Comparison of ENCODE assay signal across 9 cellular contexts in the genomic region with DNA sequence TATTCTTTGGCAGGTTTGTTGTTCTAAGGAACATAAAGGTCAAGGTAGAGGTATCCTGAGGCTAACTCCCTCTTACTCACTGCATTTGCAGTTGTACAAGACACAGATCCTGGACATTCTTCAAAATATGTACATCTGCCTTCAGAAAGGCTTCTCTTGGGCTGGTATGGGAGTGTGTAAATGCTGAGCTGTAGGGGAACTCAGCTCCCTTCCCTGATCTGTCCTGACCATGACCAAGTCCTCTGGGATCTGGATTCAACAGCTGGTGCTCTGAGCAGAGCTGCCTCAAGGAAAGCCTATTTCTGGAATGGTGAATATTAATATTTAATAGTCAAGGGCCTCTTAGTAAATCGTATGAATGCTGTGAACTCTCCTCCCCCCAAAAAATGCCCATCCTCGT.
DNase-seq lines count a peak whose midpoint lies in the region; ATAC-seq lines count a peak whose summit lies in the region.
"Had no signal": no experiment of that assay in that cellular context is flagged by ENCODE, and none has a peak within 500 bp of the region (broad histone marks: within the 10 kb centered on the region; RNA-seq: fewer than 3 reads in every experiment).

No MANE protein-coding gene starts in this region.

- peak overlapping the region; percentile 81 for H3K56ac ChIP-seq in mesendoderm (ENCODE audit: low read length)

- peak overlapping the region; percentile 63 for H3K4ac ChIP-seq in mesendoderm (ENCODE audit: low read depth, low read length)

- no peak overlapping the region for H3K4me3 ChIP-seq in CD4-positive, alpha-beta memory T cell (ENCODE audit: low read length in 2 of 2)
- no peak overlapping the region for H3K4me3 ChIP-seq in mesendoderm (ENCODE audit: low read length)

- no peaks in the 10 kb centered on the region for H3K27me3 ChIP-seq in CD4-positive, alpha-beta memory T cell (ENCODE audit: insufficient read depth, low read length)
- H3K27me3 ChIP-seq in mesendoderm (ENCODE audit: insufficient read depth, low read length, poor library complexity), result no peaks in the 10 kb centered on the region

- intact Hi-C loops in CD4-positive, alpha-beta memory T cell (cut with micrococcal nuclease), result loop anchor here (5.0 kb wide), 1 partner anchor 114 kb away; a partner anchor contains a TSS

- no peak overlapping the region for H3K27ac ChIP-seq in CD4-positive, alpha-beta memory T cell (ENCODE audit: low read depth, low read length)
- H3K27ac ChIP-seq in mesendoderm (ENCODE audit: low read depth, low read length), result peak overlapping the region; percentile 57

- H3K27me3 Mint-ChIP-seq in CD4-positive, alpha-beta memory T cell, result no peaks in the 10 kb centered on the region
- no peaks in the 10 kb centered on the region for H3K27me3 Mint-ChIP-seq in T-helper 17 cell

- peak overlapping the region; percentile 82 for H2BK5ac ChIP-seq in mesendoderm (ENCODE audit: low read length)

- H2AK5ac ChIP-seq in mesendoderm (ENCODE audit: low read length), result peak overlapping the region; percentile 75

- peak overlapping the region in 6 of 7 donors; percentile 32 to 92 (median 82) for H3K27ac Mint-ChIP-seq in CD4-positive, alpha-beta memory T cell
- peak overlapping the region; percentile 88 for H3K27ac Mint-ChIP-seq in T-helper 17 cell

- peaks cover 25 to 45% (median 34%) of the 10 kb centered on the region in 4 donors for H3K4me1 Mint-ChIP-seq in CD4-positive, alpha-beta memory T cell
- H3K4me1 Mint-ChIP-seq in T-helper 17 cell, result peaks cover 32% of the 10 kb centered on the region

- H3K4me2 ChIP-seq in mesendoderm (ENCODE audit: low read length), result no peak overlapping the region

- H3K36me3 Mint-ChIP-seq in CD4-positive, alpha-beta memory T cell, result no peaks in the 10 kb centered on the region
- peaks cover 4% of the 10 kb centered on the region for H3K36me3 Mint-ChIP-seq in T-helper 17 cell (ENCODE audit: low read depth)

- no peak overlapping the region for H3K23ac ChIP-seq in mesendoderm (ENCODE audit: low read length)

- no CpG with 5 or more reads among the region's 2 CpGs for WGBS in mesendoderm (ENCODE audit: extremely low coverage, insufficient coverage, low lambda C conversion rate)

- H3K9ac ChIP-seq in mesendoderm (ENCODE audit: low read length), result no peak overlapping the region

- CTCF ChIA-PET in CD4-positive, alpha-beta memory T cell (lab: Charles Lee; ENCODE audit: partially characterized antibody), result interaction anchor here (0.9 to 2.1 kb wide), 5 partner anchors 15 to 313 kb away, joined by 3 to 6 read pairs (median 3); no protein-coding TSS in a partner anchor

- ATAC-seq in GM19455 (IDR thresholded peaks at IDR 0.05; ENCODE audit: unreplicated experiment) (peak; percentile 13), T-helper 17 cell (no peak)

- no peaks in the 10 kb centered on the region for H3K79me1 ChIP-seq in mesendoderm (ENCODE audit: low read length)

- H2BK120ac ChIP-seq in mesendoderm (ENCODE audit: low read depth, low read length), result peak overlapping the region; percentile 68

- peak overlapping the region; percentile 46 for H3K18ac ChIP-seq in mesendoderm (ENCODE audit: low read length)

- H3K9me3 ChIP-seq in CD4-positive, alpha-beta memory T cell (ENCODE audit: control insufficient read depth in 1 of 2, low read length in 2 of 2), result no peaks in the 10 kb centered on the region
- no peaks in the 10 kb centered on the region for H3K9me3 ChIP-seq in T-helper 17 cell (ENCODE audit: control insufficient read depth, low read length, poor library complexity, severe bottlenecking)

- H4K5ac ChIP-seq in mesendoderm (ENCODE audit: low read length), result no peak overlapping the region

- no peaks in the 10 kb centered on the region for H3K9me3 Mint-ChIP-seq in CD4-positive, alpha-beta memory T cell

- H4K8ac ChIP-seq in mesendoderm (ENCODE audit: low read depth, low read length), result no peak overlapping the region

- peaks cover 34% of the 10 kb centered on the region for H3K4me1 ChIP-seq in CD4-positive, alpha-beta memory T cell (ENCODE audit: insufficient read depth, low read length)
- peaks cover 9% of the 10 kb centered on the region for H3K4me1 ChIP-seq in mesendoderm (ENCODE audit: control insufficient read depth, low read depth, low read length)

- peak overlapping the region in 6 of 8 donors; percentile 53 to 83 (median 63) for H3K4me3 Mint-ChIP-seq in CD4-positive, alpha-beta memory T cell
- peak overlapping the region; percentile 71 for H3K4me3 Mint-ChIP-seq in T-helper 17 cell

- no peak for DNase-seq in CD4-positive, alpha-beta memory T cell
- DNase-seq in T-helper 17 cell, result no peak
- DNase-seq in mesendoderm, result no peak
- no peak for DNase-seq in NCI-H2029 treated with DMSO at 0.1 percent for 48 hours (lab: John Stamatoyannopoulos, UW)
- DNase-seq in kidney tubule cell (ENCODE audit: low spot score), result no peak
- no peak for DNase-seq in foreskin melanocyte
- DNase-seq in KG1 (lab: John Stamatoyannopoulos, UW), result no peak
- DNase-seq: NCI-H446 treated with DMSO at 0.1 percent for 48 hours had no signal

- no peaks in the 10 kb centered on the region for H3K36me3 ChIP-seq in CD4-positive, alpha-beta memory T cell (ENCODE audit: insufficient read depth, low read length)
- no peaks in the 10 kb centered on the region for H3K36me3 ChIP-seq in mesendoderm (ENCODE audit: control insufficient read depth, insufficient read depth, low read length)

- POLR2A ChIA-PET in CD4-positive, alpha-beta memory T cell (lab: Charles Lee; ENCODE audit: partially characterized antibody), result no interaction called here

- H2BK15ac ChIP-seq in mesendoderm (replicated peaks; ENCODE audit: low read depth), result no peak overlapping the region

- no peaks in the 10 kb centered on the region for H3K79me2 ChIP-seq in mesendoderm (ENCODE audit: control insufficient read depth, insufficient read depth, low read length)
